10 cellular contexts compared by ENCODE assay signal in genomic region chr5:167587768-167588167, GRCh38.
DNase-seq lines count a peak whose midpoint lies in the region; ATAC-seq and TF ChIP-seq lines count a peak whose summit lies in the region.
"Had no signal": no experiment of that assay in that cellular context is flagged by ENCODE, and none has a peak within 500 bp of the region (broad histone marks: within the 10 kb centered on the region; RNA-seq: fewer than 3 reads in every experiment).

No MANE protein-coding gene starts in this region.

- H3K9me3 ChIP-seq in Panc1 (ENCODE audit: control insufficient read depth, insufficient read depth, low read depth, low read length) = no peaks in the 10 kb centered on the region
- H3K9me3 ChIP-seq in CD4-positive, alpha-beta memory T cell (ENCODE audit: control insufficient read depth in 1 of 2, low read length in 2 of 2) = no peaks in the 10 kb centered on the region

- BruUV-seq in Panc1 (replicated peaks; lab: Mats Ljungman, UMichigan) = no TSS peak

- no peaks in the 10 kb centered on the region for H3K36me3 ChIP-seq in Panc1 (ENCODE audit: control insufficient read depth, insufficient read depth, low read length)
- no peaks in the 10 kb centered on the region for H3K36me3 ChIP-seq in CD4-positive, alpha-beta memory T cell (ENCODE audit: insufficient read depth, low read length)

- H3K4me3 ChIP-seq in Panc1 (ENCODE audit: low read depth in 2 of 2, low read length in 2 of 2) = no peak overlapping the region
- no peak overlapping the region for H3K4me3 ChIP-seq in foreskin fibroblast (ENCODE audit: low read depth in 1 of 2, low read length in 2 of 2)
- no peak overlapping the region for H3K4me3 ChIP-seq in CD4-positive, alpha-beta memory T cell (ENCODE audit: low read length in 2 of 2)

- H3K27me3 Mint-ChIP-seq in CD4-positive, alpha-beta memory T cell = no peaks in the 10 kb centered on the region
- H3K27me3 Mint-ChIP-seq: effector memory CD8-positive, alpha-beta T cell had no signal

- DNase-seq in GM13977 (ENCODE audit: low spot score) (no peak), Panc1 (ENCODE audit: low read depth, low spot score) (no peak), foreskin fibroblast (peak in 1 of 2 donors; percentile 51), posterior cingulate gyrus (no peak)
- DNase-seq in CD4-positive, alpha-beta memory T cell = no peak
- DNase-seq in activated effector memory CD4-positive, alpha-beta T cell treated with anti-CD3 and anti-CD28 coated beads, Interleukin-2, amount 50 U/mL, for 16 hours = no peak
- DNase-seq in activated naive CD4-positive, alpha-beta T cell treated with anti-CD3 and anti-CD28 coated beads, Interleukin-2, amount 50 U/mL, for 72 hours (ENCODE audit: low spot score in 2 of 2) = no peak
- DNase-seq: activated CD4-positive, alpha-beta T cell treated with anti-CD3 and anti-CD28 coated beads for 4 hours; effector memory CD8-positive, alpha-beta T cell had no signal

- ATAC-seq in Panc1 = peak; percentile 84
- ATAC-seq in activated naive CD4-positive, alpha-beta T cell treated with anti-CD3 and anti-CD28 coated beads, Interleukin-2, amount 50 U/mL, for 72 hours = no peak
- ATAC-seq: effector memory CD8-positive, alpha-beta T cell had no signal

- H3K4me1 ChIP-seq in Panc1 (ENCODE audit: control insufficient read depth, insufficient read depth, low read length) = no peaks in the 10 kb centered on the region
- H3K4me1 ChIP-seq in CD4-positive, alpha-beta memory T cell (ENCODE audit: insufficient read depth, low read length) = no peaks in the 10 kb centered on the region

- in situ Hi-C loops in GM13977 (cut with MboI; ENCODE audit: low pct_unique_long_range_greater_than_20kb, low sequenced_read_pairs, unreplicated experiment) = no loop called here
- in situ Hi-C loops in Panc1 (cut with HindIII; ENCODE audit: low pct_unique_long_range_greater_than_20kb, low sequenced_read_pairs) = no loop called here

- POLR2A ChIA-PET in Panc1 (lab: Charles Lee) = no interaction called here
- POLR2A ChIA-PET in CD4-positive, alpha-beta memory T cell (lab: Charles Lee; ENCODE audit: partially characterized antibody) = no interaction called here

- no peak overlapping the region for H3K27ac Mint-ChIP-seq in CD4-positive, alpha-beta memory T cell
- H3K27ac Mint-ChIP-seq in activated naive CD4-positive, alpha-beta T cell treated with anti-CD3 and anti-CD28 coated beads, Interleukin-2, amount 50 U/mL, for 72 hours = no peak overlapping the region
- H3K27ac Mint-ChIP-seq: effector memory CD8-positive, alpha-beta T cell had no signal

- no peak overlapping the region for H3K27ac ChIP-seq in 22Rv1
- no peak overlapping the region for H3K27ac ChIP-seq in Panc1 (ENCODE audit: low read length)
- H3K27ac ChIP-seq in CD4-positive, alpha-beta memory T cell (ENCODE audit: low read depth, low read length) = no peak overlapping the region

- CTCF ChIA-PET in Panc1 (lab: Charles Lee) = interaction anchor here (0.6 to 0.8 kb wide), 2 partner anchors 11 to 460 kb away, joined by 3 read pairs; no protein-coding TSS in a partner anchor
- CTCF ChIA-PET in CD4-positive, alpha-beta memory T cell (lab: Charles Lee; ENCODE audit: partially characterized antibody) = no interaction called here

- TF ChIP-seq CTCF in 22Rv1 (IDR thresholded peaks at IDR 0.05) (peak; percentile 67), GM13977 (IDR thresholded peaks at IDR 0.05; ENCODE audit: extremely low read depth, insufficient read depth, missing control alignments) (peak; percentile 5), Panc1 (IDR thresholded peaks at IDR 0.05) (peak; percentile 73), foreskin fibroblast (IDR thresholded peaks at IDR 0.05; ENCODE audit: low read depth, low read length) (peak; percentile 54)

- no peaks in the 10 kb centered on the region for H3K27me3 ChIP-seq in Panc1 (ENCODE audit: control insufficient read depth, insufficient read depth, low read length)
- H3K27me3 ChIP-seq in CD4-positive, alpha-beta memory T cell (ENCODE audit: insufficient read depth, low read length) = no peaks in the 10 kb centered on the region

- no peak overlapping the region for H3K4me3 Mint-ChIP-seq in CD4-positive, alpha-beta memory T cell
- H3K4me3 Mint-ChIP-seq: effector memory CD8-positive, alpha-beta T cell had no signal

- no peaks in the 10 kb centered on the region for H3K4me1 Mint-ChIP-seq in CD4-positive, alpha-beta memory T cell

- intact Hi-C loops in Panc1 (cut with micrococcal nuclease; ENCODE audit: unreplicated experiment) = no loop called here
- intact Hi-C loops in CD4-positive, alpha-beta memory T cell (cut with micrococcal nuclease) = no loop called here
- intact Hi-C loops in posterior cingulate gyrus (cut with DNase I) = no loop called here

- H3K36me3 Mint-ChIP-seq in CD4-positive, alpha-beta memory T cell = no peaks in the 10 kb centered on the region
- no peaks in the 10 kb centered on the region for H3K36me3 Mint-ChIP-seq in activated naive CD4-positive, alpha-beta T cell treated with anti-CD3 and anti-CD28 coated beads, Interleukin-2, amount 50 U/mL, for 72 hours

- H3K9me3 Mint-ChIP-seq in CD4-positive, alpha-beta memory T cell = peaks cover 0 to 2% (median 0%) of the 10 kb centered on the region in 8 donors
- H3K9me3 Mint-ChIP-seq in activated naive CD4-positive, alpha-beta T cell treated with anti-CD3 and anti-CD28 coated beads, Interleukin-2, amount 50 U/mL, for 72 hours = no peaks in the 10 kb centered on the region

Comparison
In these comparisons a context has a peak if more than half of its experiments do, and no peak if none do; other contexts are left out.
1. CTCF ChIP-seq: peak in every context shown above with its lines; median percentile 73 in Panc1; 67 in 22Rv1; 54 in foreskin fibroblast; 5 in GM13977.